ENCODE assay signal across 1 cellular context in the genomic region with DNA sequence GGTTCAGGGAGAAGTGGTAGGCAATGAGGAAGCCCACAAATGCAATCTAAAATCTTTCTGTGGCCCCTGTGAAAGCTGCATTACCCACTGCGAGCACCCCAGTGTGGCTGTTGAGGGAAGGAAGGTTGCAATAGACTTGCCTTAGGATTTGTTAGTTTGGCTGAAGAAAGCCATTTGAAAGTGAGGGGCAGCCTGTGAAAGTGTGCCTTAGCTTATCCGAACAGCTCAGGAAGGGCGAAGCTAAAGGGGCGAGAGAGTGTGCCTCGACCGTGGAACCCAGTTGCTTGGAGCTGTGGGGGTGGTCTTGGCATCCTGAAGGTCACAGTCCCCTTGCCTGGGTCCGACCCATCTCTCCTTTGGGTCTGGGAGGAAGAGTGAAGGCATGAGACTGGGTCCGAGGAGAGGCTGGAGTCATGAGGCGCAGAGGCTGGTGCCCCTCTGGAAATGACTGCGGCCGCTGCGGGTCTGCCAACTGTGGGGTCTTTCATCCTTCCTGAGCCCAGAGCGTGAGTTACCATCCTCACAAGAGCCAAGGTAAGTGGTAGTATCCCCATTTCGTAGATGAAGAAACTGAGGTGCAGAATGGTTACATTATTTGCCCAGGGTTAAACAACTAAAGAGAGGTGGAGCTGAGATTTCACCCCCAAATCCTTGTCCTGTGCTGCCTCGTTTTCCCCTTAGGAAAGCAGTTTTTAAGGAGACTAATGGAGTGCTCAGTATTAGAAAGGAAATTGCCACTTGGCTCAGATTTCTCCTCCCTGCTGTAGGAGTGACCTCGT.
TF ChIP-seq lines count a peak whose summit lies in the region.

No MANE protein-coding gene starts in this region.

TF ChIP-seq in GM23338, 12 proteins besides CTCF, POLR2A, EP300 and RAD21 (continued from another document):
- TF ChIP-seq, protein P1, sequence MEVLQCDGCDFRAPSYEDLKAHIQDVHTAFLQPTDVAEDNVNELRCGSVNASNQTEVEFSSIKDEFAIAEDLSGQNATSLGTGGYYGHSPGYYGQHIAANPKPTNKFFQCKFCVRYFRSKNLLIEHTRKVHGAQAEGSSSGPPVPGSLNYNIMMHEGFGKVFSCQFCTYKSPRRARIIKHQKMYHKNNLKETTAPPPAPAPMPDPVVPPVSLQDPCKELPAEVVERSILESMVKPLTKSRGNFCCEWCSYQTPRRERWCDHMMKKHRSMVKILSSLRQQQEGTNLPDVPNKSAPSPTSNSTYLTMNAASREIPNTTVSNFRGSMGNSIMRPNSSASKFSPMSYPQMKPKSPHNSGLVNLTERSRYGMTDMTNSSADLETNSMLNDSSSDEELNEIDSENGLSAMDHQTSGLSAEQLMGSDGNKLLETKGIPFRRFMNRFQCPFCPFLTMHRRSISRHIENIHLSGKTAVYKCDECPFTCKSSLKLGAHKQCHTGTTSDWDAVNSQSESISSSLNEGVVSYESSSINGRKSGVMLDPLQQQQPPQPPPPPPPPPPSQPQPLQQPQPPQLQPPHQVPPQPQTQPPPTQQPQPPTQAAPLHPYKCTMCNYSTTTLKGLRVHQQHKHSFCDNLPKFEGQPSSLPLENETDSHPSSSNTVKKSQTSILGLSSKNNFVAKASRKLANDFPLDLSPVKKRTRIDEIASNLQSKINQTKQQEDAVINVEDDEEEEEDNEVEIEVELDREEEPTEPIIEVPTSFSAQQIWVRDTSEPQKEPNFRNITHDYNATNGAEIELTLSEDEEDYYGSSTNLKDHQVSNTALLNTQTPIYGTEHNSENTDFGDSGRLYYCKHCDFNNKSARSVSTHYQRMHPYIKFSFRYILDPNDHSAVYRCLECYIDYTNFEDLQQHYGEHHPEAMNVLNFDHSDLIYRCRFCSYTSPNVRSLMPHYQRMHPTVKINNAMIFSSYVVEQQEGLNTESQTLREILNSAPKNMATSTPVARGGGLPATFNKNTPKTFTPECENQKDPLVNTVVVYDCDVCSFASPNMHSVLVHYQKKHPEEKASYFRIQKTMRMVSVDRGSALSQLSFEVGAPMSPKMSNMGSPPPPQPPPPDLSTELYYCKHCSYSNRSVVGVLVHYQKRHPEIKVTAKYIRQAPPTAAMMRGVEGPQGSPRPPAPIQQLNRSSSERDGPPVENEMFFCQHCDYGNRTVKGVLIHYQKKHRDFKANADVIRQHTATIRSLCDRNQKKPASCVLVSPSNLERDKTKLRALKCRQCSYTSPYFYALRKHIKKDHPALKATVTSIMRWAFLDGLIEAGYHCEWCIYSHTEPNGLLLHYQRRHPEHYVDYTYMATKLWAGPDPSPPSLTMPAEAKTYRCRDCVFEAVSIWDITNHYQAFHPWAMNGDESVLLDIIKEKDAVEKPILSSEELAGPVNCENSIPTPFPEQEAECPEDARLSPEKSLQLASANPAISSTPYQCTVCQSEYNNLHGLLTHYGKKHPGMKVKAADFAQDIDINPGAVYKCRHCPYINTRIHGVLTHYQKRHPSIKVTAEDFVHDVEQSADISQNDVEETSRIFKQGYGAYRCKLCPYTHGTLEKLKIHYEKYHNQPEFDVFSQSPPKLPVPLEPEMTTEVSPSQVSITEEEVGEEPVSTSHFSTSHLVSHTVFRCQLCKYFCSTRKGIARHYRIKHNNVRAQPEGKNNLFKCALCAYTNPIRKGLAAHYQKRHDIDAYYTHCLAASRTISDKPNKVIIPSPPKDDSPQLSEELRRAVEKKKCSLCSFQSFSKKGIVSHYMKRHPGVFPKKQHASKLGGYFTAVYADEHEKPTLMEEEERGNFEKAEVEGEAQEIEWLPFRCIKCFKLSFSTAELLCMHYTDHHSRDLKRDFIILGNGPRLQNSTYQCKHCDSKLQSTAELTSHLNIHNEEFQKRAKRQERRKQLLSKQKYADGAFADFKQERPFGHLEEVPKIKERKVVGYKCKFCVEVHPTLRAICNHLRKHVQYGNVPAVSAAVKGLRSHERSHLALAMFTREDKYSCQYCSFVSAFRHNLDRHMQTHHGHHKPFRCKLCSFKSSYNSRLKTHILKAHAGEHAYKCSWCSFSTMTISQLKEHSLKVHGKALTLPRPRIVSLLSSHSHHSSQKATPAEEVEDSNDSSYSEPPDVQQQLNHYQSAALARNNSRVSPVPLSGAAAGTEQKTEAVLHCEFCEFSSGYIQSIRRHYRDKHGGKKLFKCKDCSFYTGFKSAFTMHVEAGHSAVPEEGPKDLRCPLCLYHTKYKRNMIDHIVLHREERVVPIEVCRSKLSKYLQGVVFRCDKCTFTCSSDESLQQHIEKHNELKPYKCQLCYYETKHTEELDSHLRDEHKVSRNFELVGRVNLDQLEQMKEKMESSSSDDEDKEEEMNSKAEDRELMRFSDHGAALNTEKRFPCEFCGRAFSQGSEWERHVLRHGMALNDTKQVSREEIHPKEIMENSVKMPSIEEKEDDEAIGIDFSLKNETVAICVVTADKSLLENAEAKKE (CRISPR knock-in tag; IDR thresholded peaks at IDR 0.05), result no peak
- TF ChIP-seq EZH2phosphoT487 (IDR thresholded peaks at IDR 0.05; ENCODE audit: unreplicated experiment) (no peak), JUNB (IDR thresholded peaks at IDR 0.05; ENCODE audit: unreplicated experiment) (no peak), POLR2AphosphoS5 (IDR thresholded peaks at IDR 0.05; ENCODE audit: low read depth) (no peak)
- TF ChIP-seq, protein P2, sequence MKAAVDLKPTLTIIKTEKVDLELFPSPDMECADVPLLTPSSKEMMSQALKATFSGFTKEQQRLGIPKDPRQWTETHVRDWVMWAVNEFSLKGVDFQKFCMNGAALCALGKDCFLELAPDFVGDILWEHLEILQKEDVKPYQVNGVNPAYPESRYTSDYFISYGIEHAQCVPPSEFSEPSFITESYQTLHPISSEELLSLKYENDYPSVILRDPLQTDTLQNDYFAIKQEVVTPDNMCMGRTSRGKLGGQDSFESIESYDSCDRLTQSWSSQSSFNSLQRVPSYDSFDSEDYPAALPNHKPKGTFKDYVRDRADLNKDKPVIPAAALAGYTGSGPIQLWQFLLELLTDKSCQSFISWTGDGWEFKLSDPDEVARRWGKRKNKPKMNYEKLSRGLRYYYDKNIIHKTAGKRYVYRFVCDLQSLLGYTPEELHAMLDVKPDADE (IDR thresholded peaks at IDR 0.05), result no peak
TF ChIP-seq in GM23338: peak in this region for 0.
